In the genomic region with DNA sequence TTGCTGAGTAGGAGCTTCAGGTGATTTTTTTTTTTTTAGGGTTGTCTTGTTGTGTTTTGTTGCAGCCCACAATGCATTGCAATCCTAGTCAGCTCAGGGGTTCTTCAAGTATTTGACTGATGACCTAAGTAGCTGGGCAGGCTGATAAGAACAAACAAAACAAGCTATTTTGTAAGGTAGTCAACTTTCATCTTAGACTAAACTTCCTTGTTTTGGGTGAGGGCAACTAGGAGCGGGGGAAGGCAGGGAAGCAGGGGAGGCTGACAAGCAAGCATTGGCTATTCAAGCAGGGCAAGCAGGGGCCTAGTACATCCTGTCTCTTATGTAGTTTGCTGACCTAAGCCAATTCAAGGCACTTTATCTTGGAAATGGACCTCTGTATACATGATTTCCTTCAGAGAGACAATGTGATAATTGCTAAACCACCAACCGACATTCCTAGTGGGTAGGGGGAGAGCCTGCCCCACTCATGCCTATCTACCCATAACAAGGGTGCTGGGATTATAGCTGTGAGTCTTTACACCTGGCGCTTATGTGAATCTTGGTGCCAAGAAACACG, we compare ENCODE assay signal across 1 cellular context.
TF ChIP-seq lines count a peak whose summit lies in the region.

No MANE protein-coding gene starts in this region.

TF ChIP-seq in H1, 55 proteins besides CTCF, POLR2A, EP300 and RAD21:
- TF ChIP-seq SIX5 (IDR thresholded peaks at IDR 0.05; ENCODE audit: low read depth, low read length) (no peak), RFX5 (IDR thresholded peaks at IDR 0.05; ENCODE audit: borderline replicate concordance, low read depth, low read length) (no peak), YY1 (IDR thresholded peaks at IDR 0.05; ENCODE audit: low read depth, low read length) (no peak), NANOG (IDR thresholded peaks at IDR 0.05; ENCODE audit: insufficient read depth, low read depth, low read length, poor library complexity, severe bottlenecking) (no peak), EZH2 (IDR thresholded peaks at IDR 0.05; ENCODE audit: low read depth, low read length, severe bottlenecking) (no peak), CBX8 (IDR thresholded peaks at IDR 0.05; ENCODE audit: borderline replicate concordance, low read depth, low read length) (no peak), KDM5A (IDR thresholded peaks at IDR 0.05; ENCODE audit: low read length) (no peak), KDM4A (IDR thresholded peaks at IDR 0.05; ENCODE audit: low read depth, low read length, severe bottlenecking) (no peak), RNF2 (IDR thresholded peaks at IDR 0.05; ENCODE audit: borderline replicate concordance, low read depth, low read length, missing control alignments, poor library complexity, severe bottlenecking) (no peak)
